16 cellular contexts compared by ENCODE assay signal in the genomic region with DNA sequence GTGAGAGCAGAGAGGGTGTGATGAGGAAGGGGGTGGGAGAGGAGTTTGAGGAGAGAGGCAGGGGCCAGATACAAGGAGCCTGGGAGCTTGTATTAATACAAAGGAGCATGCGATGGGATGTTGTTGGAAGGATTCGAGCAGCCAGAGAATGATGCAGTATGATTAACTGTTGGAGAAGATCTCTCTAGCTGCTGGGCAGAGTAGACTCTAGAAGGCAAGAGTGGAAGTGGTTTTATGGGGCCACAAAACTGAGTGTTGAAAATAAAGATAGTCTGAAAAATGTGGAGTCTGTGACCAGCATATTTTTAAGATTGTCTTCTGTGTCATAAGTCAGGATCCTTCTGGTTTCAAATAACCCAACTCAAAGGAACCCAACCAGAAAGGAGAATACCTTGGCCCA.
DNase-seq lines count a peak whose midpoint lies in the region; ATAC-seq and TF ChIP-seq lines count a peak whose summit lies in the region.
"Had no signal": no experiment of that assay in that cellular context is flagged by ENCODE, and none has a peak within 500 bp of the region (broad histone marks: within the 10 kb centered on the region; RNA-seq: fewer than 3 reads in every experiment).

No MANE protein-coding gene starts in this region.

- H3K4me3 ChIP-seq in BLaER1: no peak overlapping the region
- H3K4me3 ChIP-seq in CD8-positive, alpha-beta T cell (ENCODE audit: low read depth, low read length): no peak overlapping the region
- H3K4me3 ChIP-seq in naive thymus-derived CD4-positive, alpha-beta T cell (ENCODE audit: low read length): no peak overlapping the region
- no peak overlapping the region for H3K4me3 ChIP-seq in SK-N-SH (ENCODE audit: low read depth in 2 of 2, low read length in 1 of 2)
- H3K4me3 ChIP-seq: lung, SJSA1 had no signal

- H3K4me1 Mint-ChIP-seq in CD8-positive, alpha-beta T cell (ENCODE audit: low read depth): peaks cover 80% of the 10 kb centered on the region
- H3K4me1 Mint-ChIP-seq in T-cell: peaks cover 74 to 79% (median 76%) of the 10 kb centered on the region in 3 donors
- peaks cover 48 to 82% (median 77%) of the 10 kb centered on the region in 7 donors for H3K4me1 Mint-ChIP-seq in naive thymus-derived CD4-positive, alpha-beta T cell

- POLR2A ChIA-PET in CD8-positive, alpha-beta T cell (lab: Charles Lee): no interaction called here
- POLR2A ChIA-PET in T-cell (lab: Charles Lee) (no interaction called here), SK-N-SH (lab: Yijun Ruan, JAX) (no interaction called here), RWPE1 (lab: Yijun Ruan, JAX; ENCODE audit: low non-redundant PET) (no interaction called here)
- POLR2A ChIA-PET in naive thymus-derived CD4-positive, alpha-beta T cell (lab: Charles Lee): interaction anchor here (0.6 kb wide), 1 partner anchor 373 kb away, joined by 3 read pairs; no protein-coding TSS in a partner anchor

- H3K27ac ChIP-seq in BLaER1 (no peak overlapping the region), SK-N-SH (ENCODE audit: low read depth in 2 of 2, low read length in 1 of 2) (peak overlapping the region in 1 of 2 experiments; percentile 56; a peak in 1 of 4 replicates), RWPE1 (no peak overlapping the region)
- H3K27ac ChIP-seq in CD8-positive, alpha-beta T cell (ENCODE audit: low read depth, low read length): no peak overlapping the region
- no peak overlapping the region for H3K27ac ChIP-seq in naive thymus-derived CD4-positive, alpha-beta T cell (ENCODE audit: low read depth, low read length)
- H3K27ac ChIP-seq: SJSA1 had no signal

- peaks cover 8% of the 10 kb centered on the region for H3F3A ChIP-seq in SK-N-SH (replicated peaks; ENCODE audit: insufficient read depth)

- no peaks in the 10 kb centered on the region for H3K27me3 Mint-ChIP-seq in CD8-positive, alpha-beta T cell (ENCODE audit: low read depth)
- no peaks in the 10 kb centered on the region for H3K27me3 Mint-ChIP-seq in T-cell
- no peaks in the 10 kb centered on the region for H3K27me3 Mint-ChIP-seq in naive thymus-derived CD4-positive, alpha-beta T cell

- no peak overlapping the region for H3K4me3 Mint-ChIP-seq in CD8-positive, alpha-beta T cell
- peak overlapping the region in 1 of 3 donors; percentile 3 for H3K4me3 Mint-ChIP-seq in T-cell
- H3K4me3 Mint-ChIP-seq in naive thymus-derived CD4-positive, alpha-beta T cell: peak overlapping the region in 7 of 10 donors; percentile 6 to 57 (median 37)

- ATAC-seq in CD8-positive, alpha-beta T cell: no peak
- ATAC-seq in T-cell (replicated peaks in 1 of 4): peak; percentile 29 to 43 (median 40)
- ATAC-seq in naive thymus-derived CD4-positive, alpha-beta T cell: no peak

- TF ChIP-seq CTCF in CD8-positive, alpha-beta T cell (IDR thresholded peaks at IDR 0.05): no peak
- TF ChIP-seq CTCF in SK-N-SH (IDR thresholded peaks at IDR 0.05) (no peak), RWPE1 (conservative IDR thresholded peaks at IDR 0.05; ENCODE audit: low read depth) (no peak)

- H4K20me1 ChIP-seq in BLaER1 (peaks cover 100% of the 10 kb centered on the region), SK-N-SH (ENCODE audit: insufficient read depth) (no peaks in the 10 kb centered on the region)

- CTCF ChIA-PET in CD8-positive, alpha-beta T cell (lab: Charles Lee): interaction anchor here (0.7 to 1.2 kb wide), 2 partner anchors 13 to 34 kb away, joined by 3 read pairs; no protein-coding TSS in a partner anchor
- CTCF ChIA-PET in T-cell (lab: Charles Lee) (no interaction called here), SK-N-SH (lab: Yijun Ruan, JAX) (interaction anchor here (1.2 to 1.4 kb wide), 3 partner anchors 11 to 112 kb away, joined by 3 to 5 read pairs (median 4); no protein-coding TSS in a partner anchor), RWPE1 (lab: Yijun Ruan, JAX) (no interaction called here)
- CTCF ChIA-PET in naive thymus-derived CD4-positive, alpha-beta T cell (lab: Charles Lee): interaction anchor here (0.7 kb wide), 1 partner anchor 214 kb away, joined by 3 read pairs; no protein-coding TSS in a partner anchor

- intact Hi-C loops in CD8-positive, alpha-beta T cell (cut with DNase I, micrococcal nuclease): no loop called here
- intact Hi-C loops in naive thymus-derived CD4-positive, alpha-beta T cell (cut with micrococcal nuclease): no loop called here

- no peaks in the 10 kb centered on the region for H3K9me2 ChIP-seq in SK-N-SH

- 96% methylated on average over 2 of the region's 2 CpGs for WGBS in SK-N-SH (ENCODE audit: low lambda C conversion rate)

- no peak for TF ChIP-seq RAD21 in SK-N-SH (IDR thresholded peaks at IDR 0.05; ENCODE audit: low read length)

- H3K27me3 ChIP-seq in BLaER1 (no peaks in the 10 kb centered on the region), SK-N-SH (ENCODE audit: insufficient read depth) (no peaks in the 10 kb centered on the region)
- H3K27me3 ChIP-seq in CD8-positive, alpha-beta T cell (ENCODE audit: insufficient read depth, low read length): no peaks in the 10 kb centered on the region
- H3K27me3 ChIP-seq in naive thymus-derived CD4-positive, alpha-beta T cell (ENCODE audit: control insufficient read depth in 2 of 2, insufficient read depth in 2 of 2, low read length in 2 of 2): no peaks in the 10 kb centered on the region
- H3K27me3 ChIP-seq: BE2C, SJSA1 had no signal

- peak overlapping the region; percentile 75 for H3K4me2 ChIP-seq in BLaER1
- no peak overlapping the region for H3K4me2 ChIP-seq in SK-N-SH

- no peaks in the 10 kb centered on the region for H3K9me3 Mint-ChIP-seq in CD8-positive, alpha-beta T cell
- H3K9me3 Mint-ChIP-seq in T-cell: no peaks in the 10 kb centered on the region
- peaks cover 0 to 1% (median 0%) of the 10 kb centered on the region in 11 donors for H3K9me3 Mint-ChIP-seq in naive thymus-derived CD4-positive, alpha-beta T cell
- H3K9me3 Mint-ChIP-seq: neural crest cell had no signal

- no peaks in the 10 kb centered on the region for H3K79me2 ChIP-seq in SK-N-SH (ENCODE audit: insufficient read depth)

- H2AFZ ChIP-seq in SK-N-SH (ENCODE audit: low read depth): no peak overlapping the region

- H3K36me3 Mint-ChIP-seq in CD8-positive, alpha-beta T cell: peaks cover 23% of the 10 kb centered on the region
- peaks cover 14% of the 10 kb centered on the region for H3K36me3 Mint-ChIP-seq in T-cell
- H3K36me3 Mint-ChIP-seq in naive thymus-derived CD4-positive, alpha-beta T cell: peaks cover 7 to 33% (median 19%) of the 10 kb centered on the region in 5 donors

- TF ChIP-seq EP300 in SK-N-SH (IDR thresholded peaks at IDR 0.05; ENCODE audit: borderline replicate concordance in 1 of 2, low read depth in 1 of 2, low read length in 1 of 2): no peak

- DNase-seq in CD8-positive, alpha-beta T cell: no peak
- DNase-seq in T-cell (no peak), SK-N-SH (no peak), RWPE1 (ENCODE audit: low spot score) (no peak)
- peak in 1 of 9 donors; percentile 2 for DNase-seq in naive thymus-derived CD4-positive, alpha-beta T cell
- no peak for DNase-seq in stimulated activated CD4-positive, alpha-beta T cell treated with anti-CD3 and anti-CD28 coated beads, Interleukin-4, amount 100 ng/mL, for 4 hours
- DNase-seq: BE2C, DMS153, Kasumi-1, NCI-H1436 treated with DMSO at 0.1 percent for 48 hours, NCI-H446, right cardiac atrium had no signal

- peak overlapping the region; percentile 25 for H3K27ac Mint-ChIP-seq in CD8-positive, alpha-beta T cell
- peak overlapping the region; percentile 2 to 46 for H3K27ac Mint-ChIP-seq in T-cell
- H3K27ac Mint-ChIP-seq in naive thymus-derived CD4-positive, alpha-beta T cell: peak overlapping the region in 8 of 9 donors; percentile 0 to 75 (median 36)

- no peak overlapping the region for H3K9ac ChIP-seq in BLaER1
- no peak overlapping the region for H3K9ac ChIP-seq in SK-N-SH

- H3K9me3 ChIP-seq in BLaER1 (no peaks in the 10 kb centered on the region), SK-N-SH (no peaks in the 10 kb centered on the region)
- H3K9me3 ChIP-seq in CD8-positive, alpha-beta T cell (ENCODE audit: low read length): no peaks in the 10 kb centered on the region
- H3K9me3 ChIP-seq in naive thymus-derived CD4-positive, alpha-beta T cell (ENCODE audit: control insufficient read depth in 2 of 3, low read length in 3 of 3): no peaks in the 10 kb centered on the region
- H3K9me3 ChIP-seq: BE2C, SJSA1 had no signal

- peaks cover 71% of the 10 kb centered on the region for H3K36me3 ChIP-seq in BLaER1
- H3K36me3 ChIP-seq in CD8-positive, alpha-beta T cell (ENCODE audit: insufficient read depth, low read length): no peaks in the 10 kb centered on the region
- H3K36me3 ChIP-seq in naive thymus-derived CD4-positive, alpha-beta T cell (ENCODE audit: control insufficient read depth in 2 of 3, insufficient read depth in 3 of 3, low read length in 3 of 3): peaks cover 0 to 11% (median 0%) of the 10 kb centered on the region in 3 experiments
- peaks cover 0 to 10% of the 10 kb centered on the region in 2 experiments for H3K36me3 ChIP-seq in SK-N-SH (replicated peaks in 1 of 2; ENCODE audit: control insufficient read depth in 1 of 2, insufficient read depth in 2 of 2, low read length in 1 of 2)

- H3K4me1 ChIP-seq in BLaER1 (peaks cover 79% of the 10 kb centered on the region), SK-N-SH (ENCODE audit: control insufficient read depth in 1 of 2, insufficient read depth in 2 of 2, low read depth in 1 of 2, low read length in 1 of 2) (peaks cover 0 to 46% of the 10 kb centered on the region in 2 experiments; a peak in 2 of 4 replicates)
- H3K4me1 ChIP-seq in CD8-positive, alpha-beta T cell (ENCODE audit: insufficient read depth, low read length): peaks cover 51% of the 10 kb centered on the region
- peaks cover 25 to 30% of the 10 kb centered on the region in 2 donors for H3K4me1 ChIP-seq in naive thymus-derived CD4-positive, alpha-beta T cell (ENCODE audit: control insufficient read depth in 2 of 2, insufficient read depth in 2 of 2, low read length in 2 of 2)

TF ChIP-seq in SK-N-SH, 30 proteins besides CTCF, POLR2A, EP300 and RAD21 (continues in another document):
- TF ChIP-seq RCOR1 (IDR thresholded peaks at IDR 0.05; ENCODE audit: low read length): no peak
- no peak for TF ChIP-seq GATA2 (CRISPR knock-in tag; IDR thresholded peaks at IDR 0.05)
- TF ChIP-seq GABPA (IDR thresholded peaks at IDR 0.05; ENCODE audit: low read depth): no peak
- no peak for TF ChIP-seq ELF1 (IDR thresholded peaks at IDR 0.05)
- TF ChIP-seq FOXJ3 (CRISPR knock-in tag; IDR thresholded peaks at IDR 0.05): no peak
- TF ChIP-seq MEF2A (IDR thresholded peaks at IDR 0.05; ENCODE audit: borderline replicate concordance, low read depth): no peak
- TF ChIP-seq NFIC (IDR thresholded peaks at IDR 0.05; ENCODE audit: borderline replicate concordance): no peak
- TF ChIP-seq, protein P1, sequence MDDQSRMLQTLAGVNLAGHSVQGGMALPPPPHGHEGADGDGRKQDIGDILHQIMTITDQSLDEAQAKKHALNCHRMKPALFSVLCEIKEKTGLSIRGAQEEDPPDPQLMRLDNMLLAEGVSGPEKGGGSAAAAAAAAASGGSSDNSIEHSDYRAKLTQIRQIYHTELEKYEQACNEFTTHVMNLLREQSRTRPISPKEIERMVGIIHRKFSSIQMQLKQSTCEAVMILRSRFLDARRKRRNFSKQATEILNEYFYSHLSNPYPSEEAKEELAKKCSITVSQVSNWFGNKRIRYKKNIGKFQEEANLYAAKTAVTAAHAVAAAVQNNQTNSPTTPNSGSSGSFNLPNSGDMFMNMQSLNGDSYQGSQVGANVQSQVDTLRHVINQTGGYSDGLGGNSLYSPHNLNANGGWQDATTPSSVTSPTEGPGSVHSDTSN (IDR thresholded peaks at IDR 0.05): no peak
- no peak for TF ChIP-seq RFX5 (IDR thresholded peaks at IDR 0.05; ENCODE audit: low read length)

Comparison
In these comparisons a context has a peak if more than half of its experiments do, and no peak if none do; other contexts are left out.
1. ATAC-seq: peak in T-cell (4 of 4); none in CD8-positive, alpha-beta T cell (single experiment) and naive thymus-derived CD4-positive, alpha-beta T cell (single experiment).
2. CTCF ChIA-PET loops: an anchor here in CD8-positive, alpha-beta T cell (0.7 to 1.2 kb wide), naive thymus-derived CD4-positive, alpha-beta T cell (0.7 kb wide) and SK-N-SH (1.2 to 1.4 kb wide); none called in T-cell and RWPE1.
3. Peak in every context shown above with its lines, with median percentiles within 50 percentile points of each other: H3K27ac Mint-ChIP-seq.